ENCODE assay signal across 13 cellular contexts in genomic region chr9:93306081-93306480, GRCh38.
DNase-seq lines count a peak whose midpoint lies in the region; FAIRE-seq and TF ChIP-seq lines count a peak whose summit lies in the region.
"Had no signal": no experiment of that assay in that cellular context is flagged by ENCODE, and none has a peak within 500 bp of the region (broad histone marks: within the 10 kb centered on the region; RNA-seq: fewer than 3 reads in every experiment).

No MANE protein-coding gene starts in this region.

- TF ChIP-seq EP300 in stomach (IDR thresholded peaks at IDR 0.05) = no peak

- no peak overlapping the region for H2BK5ac ChIP-seq in neuronal stem cell (ENCODE audit: low read length)

- H3K36me3 ChIP-seq in H7 (replicated peaks; ENCODE audit: control insufficient read depth, insufficient read depth, low read length) (no peaks in the 10 kb centered on the region; the same call in 1 of the 2 replicates), OCI-LY1 (ENCODE audit: insufficient read depth, low read length) (peaks cover 18% of the 10 kb centered on the region; the same call in 1 of the 2 replicates), neuronal stem cell (replicated peaks in 1 of 2; ENCODE audit: control insufficient read depth in 2 of 2, insufficient read depth in 2 of 2, low read length in 2 of 2) (no peaks in the 10 kb centered on the region), stomach (peaks cover 0 to 12% (median 4%) of the 10 kb centered on the region in 4 donors), small intestine (ENCODE audit: control insufficient read depth in 2 of 2, insufficient read depth in 2 of 2, low read length in 2 of 2) (peaks cover 0 to 6% of the 10 kb centered on the region in 2 donors)

- H2BK15ac ChIP-seq in neuronal stem cell (ENCODE audit: low read length) = no peak overlapping the region

- TF ChIP-seq CTCF in OCI-LY1 (IDR thresholded peaks at IDR 0.05; ENCODE audit: low read length) (no peak), stomach (IDR thresholded peaks at IDR 0.05) (no peak)

- peaks cover 2% of the 10 kb centered on the region for H3K79me1 ChIP-seq in neuronal stem cell (ENCODE audit: low read depth, low read length)

- H3K4me3 ChIP-seq in H7 (ENCODE audit: insufficient read depth, low read depth, low read length) (no peak overlapping the region), OCI-LY1 (ENCODE audit: low read depth, low read length, poor library complexity, severe bottlenecking) (no peak overlapping the region), neuronal stem cell (ENCODE audit: low read length in 2 of 2) (no peak overlapping the region), stomach (no peak overlapping the region), small intestine (ENCODE audit: low read depth in 1 of 2, low read length in 2 of 2) (no peak overlapping the region)
- H3K4me3 ChIP-seq: K562 had no signal

- no peak overlapping the region for H3K14ac ChIP-seq in neuronal stem cell (ENCODE audit: low read length)

- WGBS in neuronal stem cell (ENCODE audit: extremely low coverage in 2 of 2, insufficient read length in 2 of 2, insufficient replicate concordance in 1 of 2), 2 donors = no CpG with 5 or more reads among the region's 9 CpGs
- WGBS in stomach, 5 donors = 89 to 95% (median 91%) methylated on average over 8 to 9 of the region's 9 CpGs
- WGBS in small intestine, 3 donors = 90 to 92% (median 90%) methylated on average over 9 of the region's 9 CpGs

- H3K18ac ChIP-seq in neuronal stem cell (ENCODE audit: low read length) = no peak overlapping the region

- H3K27ac ChIP-seq in OCI-LY1 (ENCODE audit: low read depth, low read length, poor library complexity, severe bottlenecking) = peak overlapping the region; percentile 48
- H3K27ac ChIP-seq in neuronal stem cell (replicated peaks; ENCODE audit: low read length) = no peak overlapping the region
- no peak overlapping the region for H3K27ac ChIP-seq in stomach
- H3K27ac ChIP-seq in small intestine (ENCODE audit: low read depth in 1 of 2, low read length in 1 of 2) = no peak overlapping the region

- no peaks in the 10 kb centered on the region for H3K27me3 ChIP-seq in H7 (ENCODE audit: control insufficient read depth, insufficient read depth, low read length)
- no peaks in the 10 kb centered on the region for H3K27me3 ChIP-seq in OCI-LY1 (ENCODE audit: insufficient read depth, low read length)
- no peaks in the 10 kb centered on the region for H3K27me3 ChIP-seq in neuronal stem cell (ENCODE audit: control insufficient read depth in 3 of 3, insufficient read depth in 3 of 3, low read depth in 1 of 3, low read length in 3 of 3)
- H3K27me3 ChIP-seq in stomach = no peaks in the 10 kb centered on the region
- no peaks in the 10 kb centered on the region for H3K27me3 ChIP-seq in small intestine (ENCODE audit: control insufficient read depth in 2 of 2, insufficient read depth in 2 of 2, low read length in 2 of 2)

- no peak overlapping the region for H2AK5ac ChIP-seq in neuronal stem cell (ENCODE audit: low read depth, low read length)

- H4K20me1 ChIP-seq in OCI-LY1 (ENCODE audit: insufficient read depth, low read length) = no peaks in the 10 kb centered on the region

- FAIRE-seq in small intestine (lab: Jason Lieb, UNC) = no peak
- FAIRE-seq: K562 had no signal

- no peaks in the 10 kb centered on the region for H3K9me2 ChIP-seq in OCI-LY1 (ENCODE audit: low read depth, low read length)

- intact Hi-C loops in stomach (cut with DNase I; ENCODE audit: low total_unique reads) = loop anchor here (10.0 kb wide), 1 partner anchor 281 kb away; no protein-coding TSS in a partner anchor

- no peak for TF ChIP-seq POLR2A in stomach (IDR thresholded peaks at IDR 0.05)

- H3K79me2 ChIP-seq in OCI-LY1 (ENCODE audit: insufficient read depth, low read length) = no peaks in the 10 kb centered on the region

- H3K4me2 ChIP-seq in OCI-LY1 (ENCODE audit: low read length) = no peak overlapping the region
- H3K4me2 ChIP-seq in neuronal stem cell (ENCODE audit: insufficient read depth, low read length, poor library complexity, severe bottlenecking) = no peak overlapping the region

- H3K4ac ChIP-seq in neuronal stem cell (ENCODE audit: low read length) = no peak overlapping the region

- H3K23ac ChIP-seq in neuronal stem cell (ENCODE audit: low read depth, low read length, poor library complexity) = no peak overlapping the region

- H3F3A ChIP-seq in OCI-LY1 (ENCODE audit: insufficient read depth, low read length) = no peaks in the 10 kb centered on the region

- H4K91ac ChIP-seq in neuronal stem cell (ENCODE audit: low read depth, low read length, poor library complexity) = no peak overlapping the region

- H2BK12ac ChIP-seq in neuronal stem cell (ENCODE audit: low read length) = no peak overlapping the region

- H3K9me3 ChIP-seq in OCI-LY1 (ENCODE audit: low read length) (no peaks in the 10 kb centered on the region), neuronal stem cell (replicated peaks in 1 of 2; ENCODE audit: control insufficient read depth in 2 of 2, insufficient read depth in 1 of 2, low read depth in 1 of 2, low read length in 2 of 2) (no peaks in the 10 kb centered on the region), stomach (no peaks in the 10 kb centered on the region), small intestine (ENCODE audit: control insufficient read depth, low read depth) (no peaks in the 10 kb centered on the region)

- H3K4me1 ChIP-seq in OCI-LY1 (ENCODE audit: insufficient read depth, low read length, severe bottlenecking) (peaks cover 54% of the 10 kb centered on the region), neuronal stem cell (ENCODE audit: control insufficient read depth in 2 of 2, insufficient read depth in 1 of 2, low read depth in 1 of 2, low read length in 2 of 2) (peaks cover 2 to 4% of the 10 kb centered on the region in 2 donors), stomach (peaks cover 0 to 16% (median 9%) of the 10 kb centered on the region in 4 donors), small intestine (ENCODE audit: control insufficient read depth in 2 of 2, insufficient read depth in 1 of 2, low read depth in 1 of 2, low read length in 1 of 2) (no peaks in the 10 kb centered on the region)

- no peak overlapping the region for H2BK120ac ChIP-seq in neuronal stem cell (ENCODE audit: low read depth, low read length)

- H2AFZ ChIP-seq in OCI-LY1 (ENCODE audit: low read length) (no peak overlapping the region), neuronal stem cell (ENCODE audit: low read length) (no peak overlapping the region)

- H3K9ac ChIP-seq in OCI-LY1 (ENCODE audit: low read length) = no peak overlapping the region
- H3K9ac ChIP-seq in neuronal stem cell (ENCODE audit: low read depth, low read length, poor library complexity) = peak overlapping the region; percentile 36

- DNase-seq in H7 = peak; percentile 63
- no peak for DNase-seq in neuronal stem cell (ENCODE audit: low spot score)
- peak; percentile 16 for DNase-seq in stomach
- no peak for DNase-seq in NCI-H1436 (lab: John Stamatoyannopoulos, UW)
- no peak for DNase-seq in small intestine
- DNase-seq in anterior cingulate cortex (lab: John Stamatoyannopoulos, UW) = no peak
- DNase-seq: ACHN; CD4-positive, CD25-positive, alpha-beta regulatory T cell; HCEC 1CT; NCI-H146; SHP77 treated with DMSO at 0.1 percent for 48 hours had no signal

- no peak overlapping the region for H4K8ac ChIP-seq in neuronal stem cell (ENCODE audit: low read depth, low read length)

Comparison
In these comparisons a context has a peak if more than half of its experiments do, and no peak if none do; other contexts are left out.
1. DNase-seq: peak in H7 (single experiment) and stomach (single experiment); none in neuronal stem cell (single experiment), NCI-H1436 (single experiment), small intestine (single experiment) and anterior cingulate cortex (0 of 58).